ENCODE assay signal across 8 cellular contexts in the genomic region with DNA sequence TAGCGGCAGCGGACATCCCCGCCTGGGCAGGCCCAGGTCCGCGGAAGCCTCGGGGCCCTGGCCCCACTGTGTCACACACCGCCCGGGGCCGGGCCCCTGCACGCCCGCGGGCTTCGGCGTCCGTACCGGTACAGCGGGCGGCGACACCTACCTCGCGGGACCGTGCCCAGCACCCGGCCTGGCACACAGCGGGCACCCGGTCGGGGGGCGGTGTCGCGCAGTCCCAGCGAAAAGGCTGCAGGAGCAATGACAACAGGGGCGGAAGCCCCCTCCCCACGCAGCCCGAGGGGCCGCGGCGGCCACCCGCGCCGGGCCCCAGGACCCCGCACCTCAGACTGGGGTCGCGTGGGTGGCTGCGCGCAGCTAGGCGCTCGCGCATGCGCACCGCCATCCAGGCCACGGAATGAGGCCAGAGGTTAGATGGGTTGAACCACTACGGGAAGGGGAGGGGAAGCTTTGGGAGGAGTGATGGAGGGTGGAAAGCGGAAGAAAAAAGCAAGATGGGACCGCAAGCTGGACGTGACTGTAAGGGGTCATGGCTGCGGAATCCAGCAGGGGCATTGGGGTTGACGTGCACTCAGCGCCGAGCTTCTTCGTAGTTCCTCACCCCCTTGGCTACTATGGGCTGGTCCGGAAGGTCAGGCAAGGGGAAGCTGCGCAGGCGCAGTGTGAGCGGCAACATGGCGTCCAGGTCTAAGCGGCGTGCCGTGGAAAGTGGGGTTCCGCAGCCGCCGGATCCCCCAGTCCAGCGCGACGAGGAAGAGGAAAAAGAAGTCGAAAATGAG. TPM values are rescaled to one million over a fixed set of nuclear protein-coding genes. Genes with fewer than 3 reads are reported as not detected.
A peak's percentile ranks its signal among the peaks of the same experiment; 100 is the strongest.
DNase-seq lines count a peak whose midpoint lies in the region; ATAC-seq and TF ChIP-seq lines count a peak whose summit lies in the region.

A gene (plus strand): TSS at position 669 of the 785 bp plus-strand sequence. CDS start 12 bp downstream, at position 681.
A gene (minus strand): TSS at position 381 of the 785 bp plus-strand sequence. CDS start 6,759 bp downstream, outside the sequence.

- H3K79me2 ChIP-seq in trophoblast cell (ENCODE audit: control insufficient read depth, insufficient read depth, low read length, poor library complexity): peaks cover 12% of the 10 kb centered on the region

- peak within 1 kb of the TSS; percentile 92 for H3K4me2 ChIP-seq in trophoblast cell (ENCODE audit: low read length)

- H3K4me3 ChIP-seq in GM12875 (ENCODE audit: low read depth, low read length) (peak within 1 kb of the TSS; percentile 96), trophoblast cell (ENCODE audit: low read depth, low read length) (peak within 1 kb of the TSS; percentile 96), tibial nerve (peak within 1 kb of the TSS; percentile 75 to 98 (median 91))

- DNase-seq in NCI-H1417 treated with DMSO at 0.1 percent for 48 hours (lab: John Stamatoyannopoulos, UW) (peak; percentile 45), SW 1271 (lab: John Stamatoyannopoulos, UW) (peak; percentile 30 to 86), cardiac septum (ENCODE audit: low spot score) (peak; percentile 97), trophoblast cell (peak; percentile 81 to 96), tibial nerve (ENCODE audit: low spot score in 2 of 2) (peak; percentile 78 to 84)
- DNase-seq in activated naive CD8-positive, alpha-beta T cell treated with anti-CD3 and anti-CD28 coated beads, Interleukin-2, amount 50 U/mL, for 16 hours (ENCODE audit: low read depth, low spot score): peak; percentile 80

- peak within 1 kb of the TSS; percentile 97 for H2BK120ac ChIP-seq in trophoblast cell (ENCODE audit: insufficient read depth, low read length, poor library complexity)

- peak within 1 kb of the TSS; percentile 82 for H4K12ac ChIP-seq in trophoblast cell (ENCODE audit: low read depth, low read length)

- TF ChIP-seq CTCF in GM12875 (IDR thresholded peaks at IDR 0.05; ENCODE audit: borderline replicate concordance, insufficient read depth, low read depth, low read length) (no peak), tibial nerve (IDR thresholded peaks at IDR 0.05) (peak in 2 of 5 experiments; percentile 34 to 56)

- H4K91ac ChIP-seq in trophoblast cell (ENCODE audit: low read depth, low read length): peak within 1 kb of the TSS; percentile 95

- peak within 1 kb of the TSS; percentile 91 for H2BK12ac ChIP-seq in trophoblast cell (ENCODE audit: low read length)

- peak within 1 kb of the TSS; percentile 89 for H2AFZ ChIP-seq in trophoblast cell (ENCODE audit: insufficient read depth, low read length, poor library complexity)

- H4K8ac ChIP-seq in trophoblast cell (ENCODE audit: low read depth, low read length): peak within 1 kb of the TSS; percentile 80

- H3K4me1 ChIP-seq in trophoblast cell (ENCODE audit: control insufficient read depth in 1 of 2, insufficient read depth in 2 of 2, low read length in 2 of 2) (peaks cover 0 to 4% of the 10 kb centered on the region in 2 experiments), tibial nerve (peaks cover 0 to 48% (median 23%) of the 10 kb centered on the region in 4 donors)

- H3K23ac ChIP-seq in trophoblast cell (ENCODE audit: low read length): no peak within 1 kb of the TSS

- peaks cover 11% of the 10 kb centered on the region for H3K79me1 ChIP-seq in trophoblast cell (ENCODE audit: low read length)

- peak in 1 of 2 donors; percentile 49 for TF ChIP-seq POLR2A in tibial nerve (IDR thresholded peaks at IDR 0.05)

- H3K9ac ChIP-seq in trophoblast cell (ENCODE audit: low read length): peak within 1 kb of the TSS; percentile 97

- WGBS in trophoblast cell (ENCODE audit: extremely low coverage, insufficient coverage, insufficient read length): no CpG with 5 or more reads among the region's 74 CpGs
- 0 to 1% methylated on average over 59 to 68 of the region's 74 CpGs for WGBS in tibial nerve, 2 donors

- H2BK5ac ChIP-seq in trophoblast cell (ENCODE audit: low read depth, low read length, poor library complexity): peak within 1 kb of the TSS; percentile 97

- H3K27me3 ChIP-seq in trophoblast cell (ENCODE audit: insufficient read depth, low read length): no peaks in the 10 kb centered on the region
- no peaks in the 10 kb centered on the region for H3K27me3 ChIP-seq in tibial nerve

- peak within 1 kb of the TSS; percentile 89 for H3K14ac ChIP-seq in trophoblast cell (ENCODE audit: low read length)

- H3K36me3 ChIP-seq in trophoblast cell (ENCODE audit: control insufficient read depth in 1 of 2, insufficient read depth in 2 of 2, low read length in 2 of 2) (peaks cover 4 to 8% of the 10 kb centered on the region in 2 experiments), tibial nerve (peaks cover 0 to 12% (median 7%) of the 10 kb centered on the region in 3 donors)

- peak in 1 of 2 donors; percentile 91 for TF ChIP-seq EP300 in tibial nerve (IDR thresholded peaks at IDR 0.05)

- H3K27ac ChIP-seq in trophoblast cell (ENCODE audit: low read depth, low read length) (peak within 1 kb of the TSS; percentile 74), tibial nerve (peak within 1 kb of the TSS; percentile 56 to 93 (median 87))

- ATAC-seq in HG02798 (IDR thresholded peaks at IDR 0.05; ENCODE audit: poor library complexity, unreplicated experiment): peak; percentile 86

- H2AK5ac ChIP-seq in trophoblast cell (ENCODE audit: low read length): peak within 1 kb of the TSS; percentile 59

- H3K9me3 ChIP-seq in trophoblast cell (ENCODE audit: insufficient read depth, low read depth, low read length): no peaks in the 10 kb centered on the region
- H3K9me3 ChIP-seq in tibial nerve: no peaks in the 10 kb centered on the region

- H3K18ac ChIP-seq in trophoblast cell (ENCODE audit: low read length): peak within 1 kb of the TSS; percentile 83

- intact Hi-C loops in cardiac septum (cut with DNase I): no loop called here

- H3K4ac ChIP-seq in trophoblast cell (ENCODE audit: low read depth, low read length): peak within 1 kb of the TSS; percentile 99

RNA-seq across cellular contexts. Expression of the first gene that starts in this region (rescaled TPM):
- total RNA-seq in cardiac septum (41.8 TPM), tibial nerve (10 to 100 TPM; 22.0 to 40.0 (median 33.6) TPM)
- polyA plus RNA-seq in trophoblast cell (2013): 69.9 and 70.8 TPM in 2 replicates

RNA-seq across cellular contexts. Expression of the second gene that starts in this region (rescaled TPM):
- total RNA-seq in cardiac septum (69.5 TPM), tibial nerve (10 to 100 TPM; 28.8 to 55.7 (median 44.6) TPM)
- polyA plus RNA-seq in trophoblast cell (2013): 33.2 and 35.7 TPM in 2 replicates

Comparison
In these comparisons a context has a peak if more than half of its experiments do, and no peak if none do; other contexts are left out.
1. Peak in every context shown above with its lines: DNase-seq, ATAC-seq, H3K4me3 ChIP-seq and H3K27ac ChIP-seq.
2. DNase-seq: peak in every context shown above with its lines; median percentile 97 in cardiac septum; 88 in trophoblast cell; 81 in tibial nerve; 80 in activated naive CD8-positive, alpha-beta T cell treated with anti-CD3 and anti-CD28 coated beads, Interleukin-2, amount 50 U/mL, for 16 hours; 58 in SW 1271; 45 in NCI-H1417 treated with DMSO at 0.1 percent for 48 hours.